ENCODE assay signal across 2 cellular contexts in the genomic region with DNA sequence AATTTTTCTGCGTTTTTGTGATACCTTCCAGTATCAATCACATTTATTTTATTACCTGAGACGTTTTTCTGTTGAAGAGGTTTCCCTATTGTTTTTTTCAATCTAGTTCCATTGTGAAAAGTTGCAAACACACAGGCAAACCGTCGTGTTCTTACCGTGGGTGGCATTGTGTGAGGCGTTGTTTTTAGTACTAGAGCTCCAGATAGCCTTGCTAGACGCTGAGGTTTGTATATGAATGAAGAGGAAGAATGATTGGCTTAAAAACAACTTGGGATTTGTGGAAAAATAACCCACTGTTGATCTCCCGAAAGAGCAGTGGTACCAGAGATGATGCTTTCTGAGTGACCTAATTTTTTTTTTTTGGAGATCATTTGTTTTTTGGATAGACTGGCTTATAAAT.
TF ChIP-seq lines count a peak whose summit lies in the region.

No MANE protein-coding gene starts in this region.

TF ChIP-seq in HEK293, 187 proteins besides CTCF, POLR2A, EP300 and RAD21:
- TF ChIP-seq, protein P1, sequence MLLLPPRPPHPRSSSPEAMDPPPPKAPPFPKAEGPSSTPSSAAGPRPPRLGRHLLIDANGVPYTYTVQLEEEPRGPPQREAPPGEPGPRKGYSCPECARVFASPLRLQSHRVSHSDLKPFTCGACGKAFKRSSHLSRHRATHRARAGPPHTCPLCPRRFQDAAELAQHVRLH (tag by site-specific recombination; IDR thresholded peaks at IDR 0.05), result no peak
- TF ChIP-seq REST (tag by site-specific recombination; IDR thresholded peaks at IDR 0.05) (no peak), ZNF624 (tag by site-specific recombination; IDR thresholded peaks at IDR 0.05) (no peak), ZNF121 (tag by site-specific recombination; IDR thresholded peaks at IDR 0.05) (no peak), SCRT1 (tag by site-specific recombination; IDR thresholded peaks at IDR 0.05; ENCODE audit: borderline replicate concordance) (no peak), SP3 (tag by site-specific recombination; IDR thresholded peaks at IDR 0.05) (no peak), BCL11B (tag by site-specific recombination; IDR thresholded peaks at IDR 0.05; ENCODE audit: low read depth) (no peak), ZBTB1 (tag by site-specific recombination; IDR thresholded peaks at IDR 0.05) (no peak), ZXDB (tag by site-specific recombination; IDR thresholded peaks at IDR 0.05) (no peak)
- TF ChIP-seq, protein P2, sequence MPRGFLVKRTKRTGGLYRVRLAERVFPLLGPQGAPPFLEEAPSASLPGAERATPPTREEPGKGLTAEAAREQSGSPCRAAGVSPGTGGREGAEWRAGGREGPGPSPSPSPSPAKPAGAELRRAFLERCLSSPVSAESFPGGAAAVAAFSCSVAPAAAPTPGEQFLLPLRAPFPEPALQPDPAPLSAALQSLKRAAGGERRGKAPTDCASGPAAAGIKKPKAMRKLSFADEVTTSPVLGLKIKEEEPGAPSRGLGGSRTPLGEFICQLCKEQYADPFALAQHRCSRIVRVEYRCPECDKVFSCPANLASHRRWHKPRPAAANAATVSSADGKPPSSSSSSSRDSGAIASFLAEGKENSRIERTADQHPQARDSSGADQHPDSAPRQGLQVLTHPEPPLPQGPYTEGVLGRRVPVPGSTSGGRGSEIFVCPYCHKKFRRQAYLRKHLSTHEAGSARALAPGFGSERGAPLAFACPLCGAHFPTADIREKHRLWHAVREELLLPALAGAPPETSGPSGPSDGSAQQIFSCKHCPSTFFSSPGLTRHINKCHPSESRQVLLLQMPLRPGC (tag by site-specific recombination; IDR thresholded peaks at IDR 0.05), result no peak

TF ChIP-seq in GM12878, 131 proteins besides CTCF, POLR2A, EP300 and RAD21:
- no peak for TF ChIP-seq NR2F1 (conservative IDR thresholded peaks at IDR 0.05)
- no peak for TF ChIP-seq HDAC6 (IDR thresholded peaks at IDR 0.05; ENCODE audit: unreplicated experiment)
- TF ChIP-seq SREBF2 (IDR thresholded peaks at IDR 0.05; ENCODE audit: low read length), result no peak
- TF ChIP-seq ZZZ3 (IDR thresholded peaks at IDR 0.05; ENCODE audit: control insufficient read depth, insufficient read length, low read depth), result no peak
- no peak for TF ChIP-seq JUNB (IDR thresholded peaks at IDR 0.05)
- no peak for TF ChIP-seq ZNF24 (IDR thresholded peaks at IDR 0.05)
- no peak for TF ChIP-seq EGR1 (IDR thresholded peaks at IDR 0.05; ENCODE audit: borderline replicate concordance in 1 of 2, low read depth in 2 of 2, low read length in 2 of 2)
- no peak for TF ChIP-seq JUND (IDR thresholded peaks at IDR 0.05; ENCODE audit: low read depth, low read length)
- no peak for TF ChIP-seq USF2 (IDR thresholded peaks at IDR 0.05; ENCODE audit: borderline replicate concordance, low read depth, low read length)
- no peak for TF ChIP-seq CHD4 (IDR thresholded peaks at IDR 0.05)
- no peak for TF ChIP-seq SMAD5 (IDR thresholded peaks at IDR 0.05; ENCODE audit: low read depth)
- TF ChIP-seq, protein P3, sequence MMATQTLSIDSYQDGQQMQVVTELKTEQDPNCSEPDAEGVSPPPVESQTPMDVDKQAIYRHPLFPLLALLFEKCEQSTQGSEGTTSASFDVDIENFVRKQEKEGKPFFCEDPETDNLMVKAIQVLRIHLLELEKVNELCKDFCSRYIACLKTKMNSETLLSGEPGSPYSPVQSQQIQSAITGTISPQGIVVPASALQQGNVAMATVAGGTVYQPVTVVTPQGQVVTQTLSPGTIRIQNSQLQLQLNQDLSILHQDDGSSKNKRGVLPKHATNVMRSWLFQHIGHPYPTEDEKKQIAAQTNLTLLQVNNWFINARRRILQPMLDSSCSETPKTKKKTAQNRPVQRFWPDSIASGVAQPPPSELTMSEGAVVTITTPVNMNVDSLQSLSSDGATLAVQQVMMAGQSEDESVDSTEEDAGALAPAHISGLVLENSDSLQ (IDR thresholded peaks at IDR 0.05), result no peak
- no peak for TF ChIP-seq RCOR1 (conservative IDR thresholded peaks at IDR 0.05; ENCODE audit: low read depth, low read length)
- TF ChIP-seq PAX5 (IDR thresholded peaks at IDR 0.05; ENCODE audit: borderline replicate concordance, low read depth, low read length), result no peak
- TF ChIP-seq BCL3 (IDR thresholded peaks at IDR 0.05; ENCODE audit: borderline replicate concordance, insufficient read depth, low read depth, low read length, poor library complexity, severe bottlenecking), result no peak
- TF ChIP-seq, protein P4, sequence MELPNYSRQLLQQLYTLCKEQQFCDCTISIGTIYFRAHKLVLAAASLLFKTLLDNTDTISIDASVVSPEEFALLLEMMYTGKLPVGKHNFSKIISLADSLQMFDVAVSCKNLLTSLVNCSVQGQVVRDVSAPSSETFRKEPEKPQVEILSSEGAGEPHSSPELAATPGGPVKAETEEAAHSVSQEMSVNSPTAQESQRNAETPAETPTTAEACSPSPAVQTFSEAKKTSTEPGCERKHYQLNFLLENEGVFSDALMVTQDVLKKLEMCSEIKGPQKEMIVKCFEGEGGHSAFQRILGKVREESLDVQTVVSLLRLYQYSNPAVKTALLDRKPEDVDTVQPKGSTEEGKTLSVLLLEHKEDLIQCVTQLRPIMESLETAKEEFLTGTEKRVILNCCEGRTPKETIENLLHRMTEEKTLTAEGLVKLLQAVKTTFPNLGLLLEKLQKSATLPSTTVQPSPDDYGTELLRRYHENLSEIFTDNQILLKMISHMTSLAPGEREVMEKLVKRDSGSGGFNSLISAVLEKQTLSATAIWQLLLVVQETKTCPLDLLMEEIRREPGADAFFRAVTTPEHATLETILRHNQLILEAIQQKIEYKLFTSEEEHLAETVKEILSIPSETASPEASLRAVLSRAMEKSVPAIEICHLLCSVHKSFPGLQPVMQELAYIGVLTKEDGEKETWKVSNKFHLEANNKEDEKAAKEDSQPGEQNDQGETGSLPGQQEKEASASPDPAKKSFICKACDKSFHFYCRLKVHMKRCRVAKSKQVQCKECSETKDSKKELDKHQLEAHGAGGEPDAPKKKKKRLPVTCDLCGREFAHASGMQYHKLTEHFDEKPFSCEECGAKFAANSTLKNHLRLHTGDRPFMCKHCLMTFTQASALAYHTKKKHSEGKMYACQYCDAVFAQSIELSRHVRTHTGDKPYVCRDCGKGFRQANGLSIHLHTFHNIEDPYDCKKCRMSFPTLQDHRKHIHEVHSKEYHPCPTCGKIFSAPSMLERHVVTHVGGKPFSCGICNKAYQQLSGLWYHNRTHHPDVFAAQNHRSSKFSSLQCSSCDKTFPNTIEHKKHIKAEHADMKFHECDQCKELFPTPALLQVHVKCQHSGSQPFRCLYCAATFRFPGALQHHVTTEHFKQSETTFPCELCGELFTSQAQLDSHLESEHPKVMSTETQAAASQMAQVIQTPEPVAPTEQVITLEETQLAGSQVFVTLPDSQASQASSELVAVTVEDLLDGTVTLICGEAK (IDR thresholded peaks at IDR 0.05; ENCODE audit: borderline replicate concordance), result no peak
- TF ChIP-seq NFXL1 (IDR thresholded peaks at IDR 0.05; ENCODE audit: borderline replicate concordance), result no peak
- TF ChIP-seq, protein P5, sequence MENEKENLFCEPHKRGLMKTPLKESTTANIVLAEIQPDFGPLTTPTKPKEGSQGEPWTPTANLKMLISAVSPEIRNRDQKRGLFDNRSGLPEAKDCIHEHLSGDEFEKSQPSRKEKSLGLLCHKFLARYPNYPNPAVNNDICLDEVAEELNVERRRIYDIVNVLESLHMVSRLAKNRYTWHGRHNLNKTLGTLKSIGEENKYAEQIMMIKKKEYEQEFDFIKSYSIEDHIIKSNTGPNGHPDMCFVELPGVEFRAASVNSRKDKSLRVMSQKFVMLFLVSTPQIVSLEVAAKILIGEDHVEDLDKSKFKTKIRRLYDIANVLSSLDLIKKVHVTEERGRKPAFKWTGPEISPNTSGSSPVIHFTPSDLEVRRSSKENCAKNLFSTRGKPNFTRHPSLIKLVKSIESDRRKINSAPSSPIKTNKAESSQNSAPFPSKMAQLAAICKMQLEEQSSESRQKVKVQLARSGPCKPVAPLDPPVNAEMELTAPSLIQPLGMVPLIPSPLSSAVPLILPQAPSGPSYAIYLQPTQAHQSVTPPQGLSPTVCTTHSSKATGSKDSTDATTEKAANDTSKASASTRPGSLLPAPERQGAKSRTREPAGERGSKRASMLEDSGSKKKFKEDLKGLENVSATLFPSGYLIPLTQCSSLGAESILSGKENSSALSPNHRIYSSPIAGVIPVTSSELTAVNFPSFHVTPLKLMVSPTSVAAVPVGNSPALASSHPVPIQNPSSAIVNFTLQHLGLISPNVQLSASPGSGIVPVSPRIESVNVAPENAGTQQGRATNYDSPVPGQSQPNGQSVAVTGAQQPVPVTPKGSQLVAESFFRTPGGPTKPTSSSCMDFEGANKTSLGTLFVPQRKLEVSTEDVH (IDR thresholded peaks at IDR 0.05; ENCODE audit: low read depth, partially characterized antibody), result no peak
